Comparison of ENCODE assay signal across 18 cellular contexts in genomic region chr9:115673599-115673998, GRCh38.
DNase-seq lines count a peak whose midpoint lies in the region; ATAC-seq, FAIRE-seq and TF ChIP-seq lines count a peak whose summit lies in the region.
"Had no signal": no experiment of that assay in that cellular context is flagged by ENCODE, and none has a peak within 500 bp of the region (broad histone marks: within the 10 kb centered on the region; RNA-seq: fewer than 3 reads in every experiment).

No MANE protein-coding gene starts in this region.

- H3K27me3 Mint-ChIP-seq in astrocyte (ENCODE audit: low read depth, unreplicated experiment): no peaks in the 10 kb centered on the region
- H3K27me3 Mint-ChIP-seq: natural killer cell treated with Interleukin-12 subunit alpha and Interleukin-12 subunit beta and Interleukin-15 and Interleukin-18, amount 100 ng/mL, for 72 hours had no signal

- ATAC-seq in heart right ventricle: peak in 1 of 8 donors; percentile 68
- peak; percentile 57 for ATAC-seq in aorta (ENCODE audit: low FRiP score)
- ATAC-seq in HG02642 (IDR thresholded peaks at IDR 0.05; ENCODE audit: poor library complexity, unreplicated experiment): no peak
- ATAC-seq: activated T-cell treated with anti-CD3 and anti-CD28 coated beads, Interleukin-2, amount 50 U/mL, for 4 hours; HCT116; natural killer cell treated with Interleukin-12 subunit alpha and Interleukin-12 subunit beta and Interleukin-15 and Interleukin-18, amount 100 ng/mL, for 72 hours had no signal

- no peaks in the 10 kb centered on the region for H3K79me2 ChIP-seq in astrocyte (ENCODE audit: insufficient read depth, low read length)

- peaks cover 0 to 7% (median 0%) of the 10 kb centered on the region in 9 donors for H3K4me1 ChIP-seq in heart right ventricle
- H3K4me1 ChIP-seq in astrocyte (ENCODE audit: insufficient read depth, low read length): peaks cover 39% of the 10 kb centered on the region
- H3K4me1 ChIP-seq in aorta (ENCODE audit: control insufficient read depth in 1 of 2, insufficient read depth in 2 of 2, low read length in 2 of 2): peaks cover 0 to 7% of the 10 kb centered on the region in 2 donors
- H3K4me1 ChIP-seq: upper lobe of left lung had no signal

- TF ChIP-seq CTCF in heart right ventricle (IDR thresholded peaks at IDR 0.05) (no peak), astrocyte (IDR thresholded peaks at IDR 0.05; ENCODE audit: insufficient read depth, low read depth, low read length) (no peak)

- H3K27ac ChIP-seq in heart right ventricle (peak overlapping the region in 6 of 10 donors; percentile 48 to 69 (median 60)), astrocyte (ENCODE audit: low read depth, low read length) (peak overlapping the region; percentile 100), aorta (ENCODE audit: low read depth in 1 of 2, low read length in 2 of 2) (peak overlapping the region; percentile 59 to 62)
- H3K27ac ChIP-seq: cardiac muscle cell, upper lobe of left lung had no signal

- peak overlapping the region; percentile 100 for H3K27ac Mint-ChIP-seq in astrocyte (ENCODE audit: unreplicated experiment)
- H3K27ac Mint-ChIP-seq: natural killer cell treated with Interleukin-12 subunit alpha and Interleukin-12 subunit beta and Interleukin-15 and Interleukin-18, amount 100 ng/mL, for 72 hours had no signal

- H2AFZ ChIP-seq in astrocyte (ENCODE audit: low read depth, low read length): no peak overlapping the region

- H3K4me3 Mint-ChIP-seq in astrocyte (ENCODE audit: unreplicated experiment): no peak overlapping the region
- H3K4me3 Mint-ChIP-seq: activated T-cell treated with anti-CD3 and anti-CD28 coated beads, Interleukin-2, amount 50 U/mL, for 4 hours; natural killer cell treated with Interleukin-12 subunit alpha and Interleukin-12 subunit beta and Interleukin-15 and Interleukin-18, amount 100 ng/mL, for 72 hours had no signal

- WGBS in heart right ventricle, 2 donors: 75 to 79% methylated on average over 3 of the region's 3 CpGs
- 56 to 58% methylated on average over 3 of the region's 3 CpGs for WGBS in aorta, 2 donors

- no peak overlapping the region for H3K4me3 ChIP-seq in heart right ventricle
- H3K4me3 ChIP-seq in astrocyte (ENCODE audit: insufficient read depth, low read depth, low read length): peak overlapping the region; percentile 13
- no peak overlapping the region for H3K4me3 ChIP-seq in aorta (ENCODE audit: low read length in 2 of 2)
- H3K4me3 ChIP-seq: cardiac muscle cell, upper lobe of left lung had no signal

- peak overlapping the region; percentile 79 for H3K4me2 ChIP-seq in astrocyte (ENCODE audit: low read length)

- peak overlapping the region; percentile 88 for H3K9ac ChIP-seq in astrocyte (ENCODE audit: low read length)

- H3K9me3 Mint-ChIP-seq in astrocyte (ENCODE audit: unreplicated experiment): peaks cover 6% of the 10 kb centered on the region

- H3K36me3 ChIP-seq in heart right ventricle: no peaks in the 10 kb centered on the region
- H3K36me3 ChIP-seq in astrocyte (ENCODE audit: insufficient read depth, low read length): no peaks in the 10 kb centered on the region
- no peaks in the 10 kb centered on the region for H3K36me3 ChIP-seq in aorta (ENCODE audit: control insufficient read depth in 1 of 2, insufficient read depth in 2 of 2, low read length in 1 of 2)
- H3K36me3 ChIP-seq: cardiac muscle cell, upper lobe of left lung had no signal

- H3K9me3 ChIP-seq in heart right ventricle: peaks cover 0 to 8% (median 0%) of the 10 kb centered on the region in 11 donors
- H3K9me3 ChIP-seq in astrocyte (ENCODE audit: insufficient read depth, low read depth, low read length): peaks cover 3% of the 10 kb centered on the region
- no peaks in the 10 kb centered on the region for H3K9me3 ChIP-seq in aorta (ENCODE audit: control insufficient read depth, low read length)

- DNase-seq in heart right ventricle (no peak), cardiac septum (ENCODE audit: low spot score) (no peak), astrocyte (ENCODE audit: low read depth) (peak; percentile 79), iris pigment epithelial cell (ENCODE audit: low read depth) (peak; percentile 78), aorta (no peak), iPS-NIHi11 (ENCODE audit: low spot score) (no peak), NCI-H446 (lab: John Stamatoyannopoulos, UW) (no peak)
- DNase-seq: activated CD4-positive, CD25-positive, alpha-beta regulatory T cell treated with anti-CD3 and anti-CD28 coated beads, Interleukin-2, amount 50 U/mL, for 72 hours; activated T-cell treated with anti-CD3 and anti-CD28 coated beads, Interleukin-2, amount 50 U/mL, for 4 hours; erythroblast; NCI-H187; upper lobe of left lung had no signal

- H3K27me3 ChIP-seq in heart right ventricle (no peaks in the 10 kb centered on the region), astrocyte (ENCODE audit: insufficient read depth, low read length) (no peaks in the 10 kb centered on the region), aorta (ENCODE audit: control insufficient read depth in 1 of 2, insufficient read depth in 2 of 2, low read length in 1 of 2) (no peaks in the 10 kb centered on the region)
- H3K27me3 ChIP-seq: cardiac muscle cell, upper lobe of left lung had no signal

- FAIRE-seq in astrocyte (lab: Jason Lieb, UNC): no peak
- FAIRE-seq: A204.1, GM12891 had no signal

- intact Hi-C loops in heart right ventricle (cut with DNase I): loop anchor here in 1 of 10 donors (10.0 kb wide), 1 partner anchor 61 kb away; no protein-coding TSS in a partner anchor
- intact Hi-C loops in cardiac septum (cut with DNase I): no loop called here
- intact Hi-C loops in aorta (cut with DNase I): no loop called here

- H4K20me1 ChIP-seq in astrocyte (ENCODE audit: insufficient read depth, low read length): no peaks in the 10 kb centered on the region

- H3K4me1 Mint-ChIP-seq in astrocyte (ENCODE audit: low read depth, unreplicated experiment): peaks cover 48% of the 10 kb centered on the region

- H3K36me3 Mint-ChIP-seq in astrocyte (ENCODE audit: low read depth, unreplicated experiment): peaks cover 2% of the 10 kb centered on the region
- H3K36me3 Mint-ChIP-seq: natural killer cell treated with Interleukin-12 subunit alpha and Interleukin-12 subunit beta and Interleukin-15 and Interleukin-18, amount 100 ng/mL, for 72 hours had no signal

Comparison
In these comparisons a context has a peak if more than half of its experiments do, and no peak if none do; other contexts are left out.
1. DNase-seq: peak in astrocyte (single experiment) and iris pigment epithelial cell (single experiment); none in heart right ventricle (0 of 2), cardiac septum (single experiment), aorta (0 of 2), iPS-NIHi11 (single experiment) and NCI-H446 (0 of 2).
2. Peak in every context shown above with its lines, with median percentiles within 50 percentile points of each other: H3K27ac ChIP-seq.